Comparison of ENCODE assay signal across 9 cellular contexts in the genomic region with DNA sequence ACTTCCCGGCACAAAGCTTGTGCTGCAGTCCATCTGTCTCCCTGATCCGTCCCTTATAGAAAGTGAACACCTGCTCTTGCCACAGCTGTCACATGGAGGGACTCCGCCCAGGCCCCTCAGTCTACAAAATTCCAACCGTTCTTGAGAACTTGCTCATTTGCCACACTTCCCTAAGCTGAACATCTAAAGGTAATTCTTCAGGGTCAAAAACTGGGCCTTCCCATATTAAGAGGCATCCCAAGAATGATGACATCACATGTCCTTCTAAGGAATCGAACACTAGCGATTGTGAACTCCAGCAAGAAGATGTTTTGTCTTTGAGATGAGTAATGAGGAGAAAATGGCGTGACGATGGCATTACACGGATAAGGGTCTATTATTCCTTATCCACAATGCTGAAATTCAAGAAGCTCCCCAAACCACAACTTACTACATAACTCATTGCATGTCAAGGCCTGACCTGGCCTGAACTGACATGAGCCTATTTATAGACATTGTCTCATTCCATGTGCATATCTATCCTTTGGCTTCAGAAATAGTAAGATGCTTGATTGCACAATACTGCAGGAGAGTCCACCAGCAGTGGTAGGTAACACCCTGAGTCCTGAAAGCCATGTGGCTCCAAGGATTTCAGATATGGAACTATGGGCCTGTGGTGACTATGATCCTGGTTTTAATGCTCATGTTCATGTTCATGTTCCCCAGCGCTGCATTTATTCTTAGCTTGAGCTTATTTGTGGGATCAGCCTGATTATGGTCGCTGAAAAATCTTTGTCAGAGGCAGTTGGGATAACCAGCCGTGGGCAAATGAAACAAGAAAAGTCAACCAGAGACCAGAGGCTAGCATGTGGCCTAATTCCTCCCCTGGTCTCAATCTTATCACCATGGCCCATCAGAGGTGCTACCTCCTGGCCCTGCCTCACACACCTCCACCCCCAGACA.
DNase-seq lines count a peak whose midpoint lies in the region; ATAC-seq and TF ChIP-seq lines count a peak whose summit lies in the region.
"Had no signal": no experiment of that assay in that cellular context is flagged by ENCODE, and none has a peak within 500 bp of the region (broad histone marks: within the 10 kb centered on the region; RNA-seq: fewer than 3 reads in every experiment).

No MANE protein-coding gene starts in this region.

- H3K9ac ChIP-seq in trophoblast cell (ENCODE audit: low read length): no peak overlapping the region

- H3K4ac ChIP-seq in trophoblast cell (ENCODE audit: low read depth, low read length): no peak overlapping the region

- no peaks in the 10 kb centered on the region for H3K79me2 ChIP-seq in trophoblast cell (ENCODE audit: control insufficient read depth, insufficient read depth, low read length, poor library complexity)

- no peak overlapping the region for H4K12ac ChIP-seq in trophoblast cell (ENCODE audit: low read depth, low read length)

- no peak overlapping the region for H2BK12ac ChIP-seq in trophoblast cell (ENCODE audit: low read length)

- H3K18ac ChIP-seq in trophoblast cell (ENCODE audit: low read length): no peak overlapping the region

- no peak overlapping the region for H2AFZ ChIP-seq in trophoblast cell (ENCODE audit: insufficient read depth, low read length, poor library complexity)

- no peak overlapping the region for H2BK5ac ChIP-seq in trophoblast cell (ENCODE audit: low read depth, low read length, poor library complexity)

- no peak overlapping the region for H3K27ac ChIP-seq in trophoblast cell (ENCODE audit: low read depth, low read length)

- H3K4me2 ChIP-seq in trophoblast cell (ENCODE audit: low read length): no peak overlapping the region

- ATAC-seq in HG03457 (IDR thresholded peaks at IDR 0.05; ENCODE audit: unreplicated experiment): no peak
- ATAC-seq in HG02678 (IDR thresholded peaks at IDR 0.05; ENCODE audit: unreplicated experiment): no peak
- no peak for ATAC-seq in GM18907 (IDR thresholded peaks at IDR 0.05; ENCODE audit: unreplicated experiment)

- no peaks in the 10 kb centered on the region for H3K36me3 ChIP-seq in trophoblast cell (ENCODE audit: control insufficient read depth in 1 of 2, insufficient read depth in 2 of 2, low read length in 2 of 2)

- H3K4me3 ChIP-seq in epithelial cell of esophagus (ENCODE audit: low read length) (no peak overlapping the region), trophoblast cell (ENCODE audit: low read depth, low read length) (no peak overlapping the region)

- no peaks in the 10 kb centered on the region for H3K9me3 ChIP-seq in trophoblast cell (ENCODE audit: insufficient read depth, low read depth, low read length)

- no peak overlapping the region for H2BK120ac ChIP-seq in trophoblast cell (ENCODE audit: insufficient read depth, low read length, poor library complexity)

- DNase-seq in GM04503 (ENCODE audit: low read depth) (peak; percentile 72), NCI-H82 (lab: John Stamatoyannopoulos, UW) (peak; percentile 94), epithelial cell of esophagus (ENCODE audit: low read depth) (peak; percentile 99), trophoblast cell (peak; percentile 98 to 99)
- DNase-seq in activated CD8-positive, alpha-beta memory T cell treated with anti-CD3 and anti-CD28 coated beads, Interleukin-2, amount 50 U/mL, for 48 hours: no peak
- DNase-seq: activated CD4-positive, alpha-beta memory T cell treated with anti-CD3 and anti-CD28 coated beads, Interleukin-2, amount 10 ng/mL, durations not matched to agents 7 days and 5 days had no signal

- H4K91ac ChIP-seq in trophoblast cell (ENCODE audit: low read depth, low read length): no peak overlapping the region

- no peaks in the 10 kb centered on the region for H3K27me3 ChIP-seq in trophoblast cell (ENCODE audit: insufficient read depth, low read length)

- H3K14ac ChIP-seq in trophoblast cell (ENCODE audit: low read length): no peak overlapping the region

- no peak overlapping the region for H3K23ac ChIP-seq in trophoblast cell (ENCODE audit: low read length)

- peaks cover 2% of the 10 kb centered on the region for H3K79me1 ChIP-seq in trophoblast cell (ENCODE audit: low read length)

- TF ChIP-seq CTCF in epithelial cell of esophagus (IDR thresholded peaks at IDR 0.05; ENCODE audit: insufficient read depth, low read depth, low read length, missing control alignments): no peak

- no peak overlapping the region for H2AK5ac ChIP-seq in trophoblast cell (ENCODE audit: low read length)

- no peak overlapping the region for H4K8ac ChIP-seq in trophoblast cell (ENCODE audit: low read depth, low read length)

- peaks cover 2 to 4% of the 10 kb centered on the region in 2 experiments for H3K4me1 ChIP-seq in trophoblast cell (ENCODE audit: control insufficient read depth in 1 of 2, insufficient read depth in 2 of 2, low read length in 2 of 2)

- WGBS in trophoblast cell (ENCODE audit: extremely low coverage, insufficient coverage, insufficient read length): no CpG with 5 or more reads among the region's 12 CpGs
